Comparison of ENCODE assay signal across 8 cellular contexts in genomic region chr2:238203104-238203972, GRCh38. TPM values are rescaled to one million over a fixed set of nuclear protein-coding genes. Genes with fewer than 3 reads are reported as not detected.
DNase-seq lines count a peak whose midpoint lies in the region; ATAC-seq lines count a peak whose summit lies in the region.

ILKAP (minus strand) TSS chr2:238203695; CDS start chr2:238203553, 142 bp downstream.

- ATAC-seq in GM19043 (IDR thresholded peaks at IDR 0.05; ENCODE audit: low read depth, unreplicated experiment) (peak; percentile 94), HG03342 (IDR thresholded peaks at IDR 0.05; ENCODE audit: unreplicated experiment) (peak; percentile 95)

- DNase-seq in AML-193 (lab: John Stamatoyannopoulos, UW) (peak; percentile 61 to 66), NCI-H460 (ENCODE audit: extremely low read depth, low read depth) (peak; percentile 82), cerebellum (ENCODE audit: low spot score) (peak; percentile 97), kidney glomerular epithelial cell (lab: John Stamatoyannopoulos, UW) (peak; percentile 43)
- DNase-seq in activated CD4-positive, alpha-beta T cell treated with anti-CD3 and anti-CD28 coated beads for 24 hours (ENCODE audit: low read depth in 2 of 2): peak; percentile 80 to 84
- DNase-seq in stimulated activated CD4-positive, alpha-beta T cell treated with anti-CD3 and anti-CD28 coated beads, Interleukin-1b, Interleukin-23, amount 100 ng/mL, for 1 hour (ENCODE audit: low read depth in 2 of 2): peak; percentile 78 to 84

RNA-seq across cellular contexts. Expression of gene ILKAP, which starts in this region (rescaled TPM):
- 24.2 and 25.3 TPM in 2 replicates for total RNA-seq in NCI-H460 (2014; rRNA removed; shearing (Covaris generic))
- polyA plus RNA-seq in NCI-H460 (2014; cell fraction: nucleus; rRNA removed): 35.0 and 42.3 TPM in 2 replicates
- 48.8 TPM for total RNA-seq in cerebellum

Comparison
In these comparisons a context has a peak if more than half of its experiments do, and no peak if none do; other contexts are left out.
1. Peak in every context shown above with its lines: DNase-seq and ATAC-seq.
2. DNase-seq: peak in every context shown above with its lines; median percentile 97 in cerebellum; 82 in NCI-H460; 82 in activated CD4-positive, alpha-beta T cell treated with anti-CD3 and anti-CD28 coated beads for 24 hours; 81 in stimulated activated CD4-positive, alpha-beta T cell treated with anti-CD3 and anti-CD28 coated beads, Interleukin-1b, Interleukin-23, amount 100 ng/mL, for 1 hour; 64 in AML-193; 43 in kidney glomerular epithelial cell.